18 cellular contexts compared by ENCODE assay signal in genomic region chr6:46062312-46062711, GRCh38. TPM values are rescaled to one million over a fixed set of nuclear protein-coding genes. Genes with fewer than 3 reads are reported as not detected.
DNase-seq lines count a peak whose midpoint lies in the region; ATAC-seq and TF ChIP-seq lines count a peak whose summit lies in the region.
"Had no signal": no experiment of that assay in that cellular context is flagged by ENCODE, and none has a peak within 500 bp of the region (broad histone marks: within the 10 kb centered on the region; RNA-seq: fewer than 3 reads in every experiment).

No MANE protein-coding gene starts in this region.

- H3K9ac ChIP-seq in endodermal cell (ENCODE audit: extremely low read depth, low read length, poor library complexity, severe bottlenecking) = no peak overlapping the region

- H3K27me3 ChIP-seq in endodermal cell (ENCODE audit: control insufficient read depth, insufficient read depth, low read length, poor library complexity, severe bottlenecking) = no peaks in the 10 kb centered on the region
- H3K27me3 ChIP-seq: gastrocnemius medialis, tibial artery had no signal

- no peak for TF ChIP-seq CTCF in epithelial cell of proximal tubule (conservative IDR thresholded peaks at IDR 0.05; ENCODE audit: low read depth, low read length)
- TF ChIP-seq CTCF in omental fat pad (IDR thresholded peaks at IDR 0.05) = no peak
- no peak for TF ChIP-seq CTCF in endodermal cell (conservative IDR thresholded peaks at IDR 0.05)

- H3K27me3 Mint-ChIP-seq in endodermal cell (ENCODE audit: insufficient read depth) = peaks cover 3% of the 10 kb centered on the region

- H3K4me3 Mint-ChIP-seq in endodermal cell = no peak overlapping the region
- H3K4me3 Mint-ChIP-seq: activated naive CD4-positive, alpha-beta T cell treated with anti-CD3 and anti-CD28 coated beads, Interleukin-2, amount 50 U/mL, for 24 hours; CD4-positive, alpha-beta memory T cell; H9 had no signal

- H3K4me1 ChIP-seq in endodermal cell (ENCODE audit: control insufficient read depth, insufficient read depth, low read length) = no peaks in the 10 kb centered on the region
- H3K4me1 ChIP-seq: tibial artery had no signal

- peaks cover 5% of the 10 kb centered on the region for H3K4me1 Mint-ChIP-seq in endodermal cell
- H3K4me1 Mint-ChIP-seq: activated naive CD4-positive, alpha-beta T cell treated with anti-CD3 and anti-CD28 coated beads, Interleukin-2, amount 50 U/mL, for 24 hours; CD4-positive, alpha-beta memory T cell had no signal

- ATAC-seq in omental fat pad (ENCODE audit: low FRiP score) (peak; percentile 67), HG03025 (IDR thresholded peaks at IDR 0.05; ENCODE audit: low FRiP score, unreplicated experiment) (no peak)
- ATAC-seq: gastrocnemius medialis had no signal

- H3K27ac ChIP-seq in endodermal cell (ENCODE audit: low read depth, low read length) = no peak overlapping the region
- H3K27ac ChIP-seq: gastrocnemius medialis, tibial artery had no signal

- no peaks in the 10 kb centered on the region for H3K36me3 ChIP-seq in endodermal cell (ENCODE audit: control insufficient read depth, insufficient read depth, low read length)
- H3K36me3 ChIP-seq: gastrocnemius medialis, tibial artery had no signal

- H3K4me3 ChIP-seq in epithelial cell of proximal tubule (ENCODE audit: low read depth, low read length) (no peak overlapping the region), endodermal cell (ENCODE audit: low read length) (no peak overlapping the region)
- H3K4me3 ChIP-seq: gastrocnemius medialis, tibial artery had no signal

- WGBS in endodermal cell (ENCODE audit: insufficient coverage in 1 of 2, insufficient read length in 1 of 2), 2 experiments = 44 to 84% methylated on average over 2 of the region's 2 CpGs

- H3K27ac Mint-ChIP-seq in endodermal cell = no peak overlapping the region
- H3K27ac Mint-ChIP-seq: activated naive CD4-positive, alpha-beta T cell treated with anti-CD3 and anti-CD28 coated beads, Interleukin-2, amount 50 U/mL, for 24 hours; CD4-positive, alpha-beta memory T cell; H9 had no signal

- no peaks in the 10 kb centered on the region for H3K36me3 Mint-ChIP-seq in endodermal cell (ENCODE audit: low read depth)
- H3K36me3 Mint-ChIP-seq: activated naive CD4-positive, alpha-beta T cell treated with anti-CD3 and anti-CD28 coated beads, Interleukin-2, amount 50 U/mL, for 24 hours; CD4-positive, alpha-beta memory T cell had no signal

- H3K9me3 ChIP-seq in endodermal cell (ENCODE audit: control insufficient read depth, low read length) = peaks cover 14% of the 10 kb centered on the region
- H3K9me3 ChIP-seq: gastrocnemius medialis had no signal

- DNase-seq in NCI-H1417 (lab: John Stamatoyannopoulos, UW) (peak; percentile 11 to 43 (median 41)), NCI-H1417 treated with DMSO at 0.1 percent for 48 hours (lab: John Stamatoyannopoulos, UW) (no peak), NCI-H774 (lab: John Stamatoyannopoulos, UW) (peak; percentile 26), epithelial cell of proximal tubule (ENCODE audit: low read depth) (peak; percentile 57), omental fat pad (ENCODE audit: low spot score) (no peak), COLO829 (ENCODE audit: low spot score) (no peak), endodermal cell (no peak)
- DNase-seq: 8988T; CD4-positive, alpha-beta memory T cell; dermis blood vessel endothelial cell; gastrocnemius medialis; H9; NCI-H526 treated with DMSO at 0.1 percent for 48 hours; SIG-M5; stimulated activated CD4-positive, alpha-beta T cell treated with anti-CD3 and anti-CD28 coated beads, Interleukin-15, amount 100 ng/mL, for 24 hours; tibial artery had no signal

- H3K9me3 Mint-ChIP-seq in endodermal cell = peaks cover 8% of the 10 kb centered on the region
- H3K9me3 Mint-ChIP-seq: activated naive CD4-positive, alpha-beta T cell treated with anti-CD3 and anti-CD28 coated beads, Interleukin-2, amount 50 U/mL, for 24 hours had no signal

RNA-seq across cellular contexts. Expression of gene CLIC5, which starts 46.7 kb away (rescaled TPM):
- total RNA-seq in epithelial cell of proximal tubule (0.58 and 5.2 TPM in 2 replicates), omental fat pad (10 to 100 TPM in 3 of 4 donors, 1 to 10 TPM in 1; 9.4 to 56.0 (median 21.5) TPM), endodermal cell (under 1 TPM in 1 of 2 donors, not detected in 1; 0.11 TPM)
- polyA plus RNA-seq in endodermal cell (2013, experiment 1 of 2) = 0.14 TPM
- polyA plus RNA-seq in endodermal cell (2013, experiment 2 of 2) = 0.21 TPM

Comparison
In these comparisons a context has a peak if more than half of its experiments do, and no peak if none do; other contexts are left out.
1. DNase-seq: peak in NCI-H1417 (3 of 3), NCI-H774 (single experiment) and epithelial cell of proximal tubule (single experiment); none in NCI-H1417 treated with DMSO at 0.1 percent for 48 hours (single experiment), omental fat pad (single experiment), COLO829 (single experiment) and endodermal cell (single experiment).